ENCODE assay signal across 8 cellular contexts in the genomic region with DNA sequence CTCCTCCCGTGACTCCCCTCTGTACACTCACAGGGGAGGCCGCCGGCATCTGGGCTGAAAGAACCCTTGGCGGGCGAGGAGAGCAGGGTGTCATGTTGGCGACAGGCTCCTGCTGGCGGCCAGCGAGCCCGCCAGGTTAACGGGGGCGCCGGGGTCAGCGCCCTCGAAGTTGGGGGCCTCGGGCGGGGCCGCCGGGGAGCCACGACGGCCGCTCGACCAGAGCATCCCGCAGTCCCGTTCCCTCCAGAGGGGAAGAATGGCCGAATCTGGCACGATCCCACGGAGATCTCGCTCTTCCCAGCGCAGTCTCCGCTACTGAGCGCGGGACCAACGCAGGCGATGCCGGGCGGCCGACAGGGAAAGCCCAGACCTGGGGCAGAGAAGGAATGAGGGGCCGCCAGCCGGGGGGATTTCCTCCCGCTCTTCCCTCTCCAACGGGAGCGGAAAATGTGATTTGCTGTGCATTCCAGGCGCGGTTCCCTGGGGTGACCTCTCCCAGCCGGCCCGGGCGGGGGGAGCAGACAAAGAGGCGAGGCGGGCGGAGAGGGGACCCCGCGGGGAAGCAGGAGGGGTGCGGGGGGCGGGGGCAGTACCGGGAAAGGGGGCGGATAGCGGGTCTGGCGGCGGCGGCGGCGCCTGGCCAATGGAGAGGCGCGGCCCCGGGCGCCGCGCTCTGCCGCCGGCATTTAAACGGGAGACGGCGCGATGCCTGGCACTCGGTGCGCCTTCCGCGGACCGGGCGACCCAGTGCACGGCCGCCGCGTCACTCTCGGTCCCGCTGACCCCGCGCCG. TPM values are rescaled to one million over a fixed set of nuclear protein-coding genes. Genes with fewer than 3 reads are reported as not detected.
A peak's percentile ranks its signal among the peaks of the same experiment; 100 is the strongest.
DNase-seq lines count a peak whose midpoint lies in the region; ATAC-seq and TF ChIP-seq lines count a peak whose summit lies in the region.

A gene (plus strand): TSS at position 715 of the 792 bp plus-strand sequence. CDS start 12,687 bp downstream, outside the sequence.

- WGBS in transverse colon (ENCODE audit: low coverage in 1 of 2), 2 donors = 3% methylated on average over 60 of the region's 89 CpGs; no CpG with 5 or more reads in 1 of the 2 donors

- intact Hi-C loops in transverse colon (cut with DNase I; ENCODE audit: low total_unique reads) = no loop called here

- DNase-seq in activated naive CD4-positive, alpha-beta T cell treated with Interleukin-2 at 50 U/mL for 16 hours = no peak
- DNase-seq in dedifferentiated amniotic fluid mesenchymal stem cell (ENCODE audit: extremely low spot score) = peak; percentile 44
- no peak for DNase-seq in mesenteric fat pad (ENCODE audit: low spot score)
- DNase-seq in transverse colon = peak; percentile 17
- no peak for DNase-seq in OCI-M2 (lab: John Stamatoyannopoulos, UW; ENCODE audit: unreplicated experiment)
- DNase-seq in activated T-cell treated with anti-CD3 and anti-CD28 coated beads, Interleukin-2, amount 50 U/mL, for 4 hours = no peak

- in situ Hi-C loops in transverse colon (cut with MboI; ENCODE audit: low pct_ligation_motif_present in 1 of 4, low pct_unique_long_range_greater_than_20kb in 1 of 4, low sequenced_read_pairs in 3 of 4) = no loop called here

- H3K27ac Mint-ChIP-seq in activated naive CD4-positive, alpha-beta T cell treated with anti-CD3 and anti-CD28 coated beads, Interleukin-2, amount 50 U/mL, for 24 hours = peak within 1 kb of the TSS; percentile 30

- H3K36me3 ChIP-seq in transverse colon = no peaks in the 10 kb centered on the region

- H3K4me3 Mint-ChIP-seq in activated naive CD4-positive, alpha-beta T cell treated with anti-CD3 and anti-CD28 coated beads, Interleukin-2, amount 50 U/mL, for 24 hours = no peak within 1 kb of the TSS
- no peak within 1 kb of the TSS for H3K4me3 Mint-ChIP-seq in activated T-cell treated with anti-CD3 and anti-CD28 coated beads, Interleukin-2, amount 50 U/mL, for 4 hours

- peak within 1 kb of the TSS; percentile 48 to 72 (median 60) for H3K27ac ChIP-seq in transverse colon

- no peak for TF ChIP-seq POLR2A in transverse colon (IDR thresholded peaks at IDR 0.05)

- H3K9me3 Mint-ChIP-seq in activated naive CD4-positive, alpha-beta T cell treated with anti-CD3 and anti-CD28 coated beads, Interleukin-2, amount 50 U/mL, for 24 hours = no peaks in the 10 kb centered on the region
- no peaks in the 10 kb centered on the region for H3K9me3 Mint-ChIP-seq in activated T-cell treated with anti-CD3 and anti-CD28 coated beads, Interleukin-2, amount 50 U/mL, for 4 hours

- no peaks in the 10 kb centered on the region for H3K9me3 ChIP-seq in transverse colon

- H3K27me3 ChIP-seq in transverse colon = peaks cover 78% of the 10 kb centered on the region

- peaks cover 14% of the 10 kb centered on the region for H3K4me1 Mint-ChIP-seq in activated naive CD4-positive, alpha-beta T cell treated with anti-CD3 and anti-CD28 coated beads, Interleukin-2, amount 50 U/mL, for 24 hours
- peaks cover 14% of the 10 kb centered on the region for H3K4me1 Mint-ChIP-seq in activated T-cell treated with anti-CD3 and anti-CD28 coated beads, Interleukin-2, amount 50 U/mL, for 4 hours (ENCODE audit: low read depth)

- H3K4me1 ChIP-seq in transverse colon = peaks cover 0 to 26% (median 23%) of the 10 kb centered on the region in 4 donors

- H3K36me3 Mint-ChIP-seq in activated naive CD4-positive, alpha-beta T cell treated with anti-CD3 and anti-CD28 coated beads, Interleukin-2, amount 50 U/mL, for 24 hours = no peaks in the 10 kb centered on the region
- H3K36me3 Mint-ChIP-seq in activated T-cell treated with anti-CD3 and anti-CD28 coated beads, Interleukin-2, amount 50 U/mL, for 4 hours (ENCODE audit: insufficient read depth) = no peaks in the 10 kb centered on the region

- H3K4me3 ChIP-seq in transverse colon = peak within 1 kb of the TSS; percentile 39 to 51 (median 40)

- TF ChIP-seq EP300 in transverse colon (IDR thresholded peaks at IDR 0.05; ENCODE audit: low read depth) = no peak

- no peak for ATAC-seq in GM19455 (IDR thresholded peaks at IDR 0.05; ENCODE audit: unreplicated experiment)
- ATAC-seq in activated T-cell treated with anti-CD3 and anti-CD28 coated beads, Interleukin-2, amount 50 U/mL, for 4 hours = no peak

- no peak for TF ChIP-seq CTCF in transverse colon (IDR thresholded peaks at IDR 0.05)

- H3K27me3 Mint-ChIP-seq in activated naive CD4-positive, alpha-beta T cell treated with anti-CD3 and anti-CD28 coated beads, Interleukin-2, amount 50 U/mL, for 24 hours = peaks cover 48% of the 10 kb centered on the region
- H3K27me3 Mint-ChIP-seq in activated T-cell treated with anti-CD3 and anti-CD28 coated beads, Interleukin-2, amount 50 U/mL, for 4 hours (ENCODE audit: low read depth) = peaks cover 55% of the 10 kb centered on the region

RNA-seq across cellular contexts. Expression of the gene that starts here (rescaled TPM):
- 435 TPM for total RNA-seq in mesenteric fat pad
- total RNA-seq in transverse colon = 10 to 100 TPM; 10.9 to 42.3 (median 17.8) TPM
- under 1 TPM; 0.30 to 0.42 (median 0.41) TPM for total RNA-seq in activated T-cell treated with anti-CD3 and anti-CD28 coated beads, Interleukin-2, amount 50 U/mL, for 4 hours

Comparison
In these comparisons a context has a peak if more than half of its experiments do, and no peak if none do; other contexts are left out.
1. RNA of the gene that starts here (total RNA-seq): 435 TPM in mesenteric fat pad (single experiment); 10.9 to 42.3 TPM in transverse colon and 0.30 to 0.42 TPM in activated T-cell treated with anti-CD3 and anti-CD28 coated beads, Interleukin-2, amount 50 U/mL, for 4 hours; every median in the first group is over 10 times any median in the second.
2. DNase-seq: peak in dedifferentiated amniotic fluid mesenchymal stem cell (single experiment) and transverse colon (single experiment); none in activated naive CD4-positive, alpha-beta T cell treated with Interleukin-2 at 50 U/mL for 16 hours (single experiment), mesenteric fat pad (single experiment), OCI-M2 (single experiment) and activated T-cell treated with anti-CD3 and anti-CD28 coated beads, Interleukin-2, amount 50 U/mL, for 4 hours (single experiment).